9 cellular contexts compared by ENCODE assay signal in genomic region chr1:109791495-109792040, GRCh38. TPM values are rescaled to one million over a fixed set of nuclear protein-coding genes. Genes with fewer than 3 reads are reported as not detected.
DNase-seq lines count a peak whose midpoint lies in the region; ATAC-seq and TF ChIP-seq lines count a peak whose summit lies in the region.
"Had no signal": no experiment of that assay in that cellular context is flagged by ENCODE, and none has a peak within 500 bp of the region (broad histone marks: within the 10 kb centered on the region; RNA-seq: fewer than 3 reads in every experiment).

No MANE protein-coding gene starts in this region.

- CTCF ChIA-PET in activated naive CD4-positive, alpha-beta T cell treated with anti-CD3 and anti-CD28 coated beads, Interleukin-2, amount 10 ng/mL, durations not matched to agents 7 days and 5 days (lab: Charles Lee): interaction anchor here (0.6 to 5.3 kb wide), 19 partner anchors 10 to 195 kb away, joined by 3 to 44 read pairs (median 5); partner anchors contain the start of gene AHCYL1

- no peaks in the 10 kb centered on the region for H3K36me3 ChIP-seq in lower lobe of right lung
- no peaks in the 10 kb centered on the region for H3K36me3 ChIP-seq in transverse colon
- H3K36me3 ChIP-seq: adrenal gland had no signal

- in situ Hi-C loops in transverse colon (cut with MboI; ENCODE audit: low pct_ligation_motif_present in 1 of 4, low pct_unique_long_range_greater_than_20kb in 1 of 4, low sequenced_read_pairs in 3 of 4): loop anchor here in 2 of 4 donors (10.0 to 25.0 kb wide), 2 partner anchors 113 to 121 kb away; partner anchors contain the start of gene CSF1 (in 1 of the 2)

- H3K9me3 ChIP-seq in lower lobe of right lung (no peaks in the 10 kb centered on the region), transverse colon (no peaks in the 10 kb centered on the region)
- H3K9me3 ChIP-seq: adrenal gland had no signal

- H3K4me3 ChIP-seq in lower lobe of right lung (no peak overlapping the region), transverse colon (no peak overlapping the region)
- H3K4me3 ChIP-seq: adrenal gland had no signal

- peak overlapping the region; percentile 91 for H3K27ac Mint-ChIP-seq in activated naive CD4-positive, alpha-beta T cell treated with anti-CD3 and anti-CD28 coated beads, Interleukin-2, amount 10 ng/mL, durations not matched to agents 7 days and 5 days
- peak overlapping the region; percentile 97 for H3K27ac Mint-ChIP-seq in activated T-helper 2 cell treated with anti-CD3 and anti-CD28 coated beads, Interferon-gamma antibody, Interleukin-2, Interleukin-4, amounts not matched to agents 10 μg/mL and 5 μg/mL and 100 μg/mL, durations not matched to agents 14 hours and 24 hours and 36 hours

- H3K36me3 Mint-ChIP-seq in activated naive CD4-positive, alpha-beta T cell treated with anti-CD3 and anti-CD28 coated beads, Interleukin-2, amount 10 ng/mL, durations not matched to agents 7 days and 5 days: no peaks in the 10 kb centered on the region
- peaks cover 4% of the 10 kb centered on the region for H3K36me3 Mint-ChIP-seq in activated T-helper 2 cell treated with anti-CD3 and anti-CD28 coated beads, Interferon-gamma antibody, Interleukin-2, Interleukin-4, amounts not matched to agents 10 μg/mL and 5 μg/mL and 100 μg/mL, durations not matched to agents 14 hours and 24 hours and 36 hours (ENCODE audit: low read depth)

- WGBS in transverse colon (ENCODE audit: low coverage in 1 of 2), 2 donors: 83% methylated on average over 9 of the region's 9 CpGs; no CpG with 5 or more reads in 1 of the 2 donors

- no peak for TF ChIP-seq POLR2A in transverse colon (IDR thresholded peaks at IDR 0.05)

- no peak for TF ChIP-seq CTCF in lower lobe of right lung (IDR thresholded peaks at IDR 0.05)
- TF ChIP-seq CTCF in transverse colon (IDR thresholded peaks at IDR 0.05): no peak

- peaks cover 2% of the 10 kb centered on the region for H3K27me3 Mint-ChIP-seq in activated naive CD4-positive, alpha-beta T cell treated with anti-CD3 and anti-CD28 coated beads, Interleukin-2, amount 10 ng/mL, durations not matched to agents 7 days and 5 days
- H3K27me3 Mint-ChIP-seq in activated T-helper 2 cell treated with anti-CD3 and anti-CD28 coated beads, Interferon-gamma antibody, Interleukin-2, Interleukin-4, amounts not matched to agents 10 μg/mL and 5 μg/mL and 100 μg/mL, durations not matched to agents 14 hours and 24 hours and 36 hours (ENCODE audit: low read depth): no peaks in the 10 kb centered on the region

- H3K4me1 ChIP-seq in lower lobe of right lung: peaks cover 69% of the 10 kb centered on the region
- H3K4me1 ChIP-seq in transverse colon: peaks cover 43 to 84% (median 56%) of the 10 kb centered on the region in 4 donors

- H3K9me3 Mint-ChIP-seq in activated naive CD4-positive, alpha-beta T cell treated with anti-CD3 and anti-CD28 coated beads, Interleukin-2, amount 10 ng/mL, durations not matched to agents 7 days and 5 days: no peaks in the 10 kb centered on the region
- no peaks in the 10 kb centered on the region for H3K9me3 Mint-ChIP-seq in activated T-helper 2 cell treated with anti-CD3 and anti-CD28 coated beads, Interferon-gamma antibody, Interleukin-2, Interleukin-4, amounts not matched to agents 10 μg/mL and 5 μg/mL and 100 μg/mL, durations not matched to agents 14 hours and 24 hours and 36 hours

- no peak overlapping the region for H3K4me3 Mint-ChIP-seq in activated naive CD4-positive, alpha-beta T cell treated with anti-CD3 and anti-CD28 coated beads, Interleukin-2, amount 10 ng/mL, durations not matched to agents 7 days and 5 days
- no peak overlapping the region for H3K4me3 Mint-ChIP-seq in activated T-helper 2 cell treated with anti-CD3 and anti-CD28 coated beads, Interferon-gamma antibody, Interleukin-2, Interleukin-4, amounts not matched to agents 10 μg/mL and 5 μg/mL and 100 μg/mL, durations not matched to agents 14 hours and 24 hours and 36 hours (ENCODE audit: low read depth)

- peak; percentile 16 for DNase-seq in activated naive CD4-positive, alpha-beta T cell treated with anti-CD3 and anti-CD28 coated beads, Interleukin-2, amount 10 ng/mL, durations not matched to agents 7 days and 5 days
- DNase-seq in activated naive CD4-positive, alpha-beta T cell treated with anti-CD3 and anti-CD28 coated beads, Interleukin-2, amount 50 U/mL, for 16 hours: no peak
- no peak for DNase-seq in activated T-helper 2 cell treated with anti-CD3 and anti-CD28 coated beads, Interferon-gamma antibody, Interleukin-2, Interleukin-4, amounts not matched to agents 10 μg/mL and 5 μg/mL and 100 μg/mL, durations not matched to agents 14 hours and 24 hours and 36 hours (ENCODE audit: low spot score)
- peak; percentile 32 for DNase-seq in lower lobe of right lung
- DNase-seq in transverse colon: peak; percentile 7
- no peak for DNase-seq in SKM-1 (lab: John Stamatoyannopoulos, UW; ENCODE audit: unreplicated experiment)
- DNase-seq in kidney glomerular epithelial cell (lab: John Stamatoyannopoulos, UW): no peak
- DNase-seq in NCI-H2227 (lab: John Stamatoyannopoulos, UW; ENCODE audit: unreplicated experiment): no peak

- no peak for ATAC-seq in lower lobe of right lung

- intact Hi-C loops in activated T-helper 2 cell treated with anti-CD3 and anti-CD28 coated beads, Interferon-gamma antibody, Interleukin-2, Interleukin-4, amounts not matched to agents 10 μg/mL and 5 μg/mL and 100 μg/mL, durations not matched to agents 14 hours and 24 hours and 36 hours (cut with micrococcal nuclease): loop anchor here (1.0 to 5.0 kb wide), 2 partner anchors 36 to 119 kb away; partner anchors contain the start of gene CSF1
- intact Hi-C loops in lower lobe of right lung (cut with DNase I): no loop called here
- intact Hi-C loops in transverse colon (cut with DNase I; ENCODE audit: low total_unique reads): loop anchor here (2.0 kb wide), 1 partner anchor 85 kb away; no protein-coding TSS in a partner anchor

- TF ChIP-seq EP300 in transverse colon (IDR thresholded peaks at IDR 0.05; ENCODE audit: low read depth): no peak

- H3K4me1 Mint-ChIP-seq in activated naive CD4-positive, alpha-beta T cell treated with anti-CD3 and anti-CD28 coated beads, Interleukin-2, amount 10 ng/mL, durations not matched to agents 7 days and 5 days: peaks cover 72% of the 10 kb centered on the region
- peaks cover 71% of the 10 kb centered on the region for H3K4me1 Mint-ChIP-seq in activated T-helper 2 cell treated with anti-CD3 and anti-CD28 coated beads, Interferon-gamma antibody, Interleukin-2, Interleukin-4, amounts not matched to agents 10 μg/mL and 5 μg/mL and 100 μg/mL, durations not matched to agents 14 hours and 24 hours and 36 hours (ENCODE audit: low read depth)

- H3K27me3 ChIP-seq in lower lobe of right lung (ENCODE audit: low read depth): no peaks in the 10 kb centered on the region
- H3K27me3 ChIP-seq in transverse colon: no peaks in the 10 kb centered on the region
- H3K27me3 ChIP-seq: adrenal gland had no signal

- H3K27ac ChIP-seq in lower lobe of right lung: peak overlapping the region; percentile 72
- H3K27ac ChIP-seq in transverse colon: peak overlapping the region; percentile 58 to 82 (median 76)

RNA-seq across cellular contexts. Expression of gene EPS8L3, which starts 27.8 kb away (rescaled TPM):
- not detected in 2 replicates for total RNA-seq in activated T-helper 2 cell treated with anti-CD3 and anti-CD28 coated beads, Interferon-gamma antibody, Interleukin-2, Interleukin-4, amounts not matched to agents 10 μg/mL and 5 μg/mL and 100 μg/mL, durations not matched to agents 14 hours and 24 hours and 36 hours
- total RNA-seq in lower lobe of right lung (not detected), transverse colon (100 to 1,000 TPM; 228 to 468 (median 363) TPM)

RNA-seq across cellular contexts. Expression of gene GSTM3, which starts 50.7 kb away (rescaled TPM):
- total RNA-seq in activated T-helper 2 cell treated with anti-CD3 and anti-CD28 coated beads, Interferon-gamma antibody, Interleukin-2, Interleukin-4, amounts not matched to agents 10 μg/mL and 5 μg/mL and 100 μg/mL, durations not matched to agents 14 hours and 24 hours and 36 hours: 11.2 and 13.6 TPM in 2 replicates
- 18.5 TPM for total RNA-seq in lower lobe of right lung
- total RNA-seq in transverse colon: 10 to 100 TPM in 3 of 4 donors, 1 to 10 TPM in 1; 8.2 to 34.1 (median 24.3) TPM

Comparison
In these comparisons a context has a peak if more than half of its experiments do, and no peak if none do; other contexts are left out.
1. DNase-seq: peak in activated naive CD4-positive, alpha-beta T cell treated with anti-CD3 and anti-CD28 coated beads, Interleukin-2, amount 10 ng/mL, durations not matched to agents 7 days and 5 days (single experiment), lower lobe of right lung (single experiment) and transverse colon (single experiment); none in activated naive CD4-positive, alpha-beta T cell treated with anti-CD3 and anti-CD28 coated beads, Interleukin-2, amount 50 U/mL, for 16 hours (single experiment), activated T-helper 2 cell treated with anti-CD3 and anti-CD28 coated beads, Interferon-gamma antibody, Interleukin-2, Interleukin-4, amounts not matched to agents 10 μg/mL and 5 μg/mL and 100 μg/mL, durations not matched to agents 14 hours and 24 hours and 36 hours (single experiment), SKM-1 (single experiment), kidney glomerular epithelial cell (single experiment) and NCI-H2227 (single experiment).
2. RNA of gene EPS8L3, which starts 27.8 kb away (total RNA-seq): 228 to 468 TPM in transverse colon; not detected in lower lobe of right lung (single experiment) and not detected in activated T-helper 2 cell treated with anti-CD3 and anti-CD28 coated beads, Interferon-gamma antibody, Interleukin-2, Interleukin-4, amounts not matched to agents 10 μg/mL and 5 μg/mL and 100 μg/mL, durations not matched to agents 14 hours and 24 hours and 36 hours; every median in the first group is over 100 times any median in the second.